ENCODE assay signal across 12 cellular contexts in genomic region chr22:30868663-30869385, GRCh38.
DNase-seq lines count a peak whose midpoint lies in the region; ATAC-seq and TF ChIP-seq lines count a peak whose summit lies in the region.
"Had no signal": no experiment of that assay in that cellular context is flagged by ENCODE, and none has a peak within 500 bp of the region (broad histone marks: within the 10 kb centered on the region; RNA-seq: fewer than 3 reads in every experiment).

No MANE protein-coding gene starts in this region.

- ATAC-seq in HG03432 (IDR thresholded peaks at IDR 0.05; ENCODE audit: unreplicated experiment) (no peak), GM21717 (IDR thresholded peaks at IDR 0.05; ENCODE audit: unreplicated experiment) (no peak)
- ATAC-seq: naive thymus-derived CD8-positive, alpha-beta T cell had no signal

- TF ChIP-seq CTCF in choroid plexus epithelial cell (conservative IDR thresholded peaks at IDR 0.05; ENCODE audit: low read depth, low read length): no peak
- no peak for TF ChIP-seq CTCF in WERI-Rb-1 (IDR thresholded peaks at IDR 0.05; ENCODE audit: low read depth, low read length)

- no peaks in the 10 kb centered on the region for H3K27me3 ChIP-seq in WERI-Rb-1 (ENCODE audit: insufficient read depth, low read depth, severe bottlenecking)
- H3K27me3 ChIP-seq: testis had no signal

- H3K9me3 ChIP-seq in KOPT-K1 (ENCODE audit: insufficient read depth, low read length, poor library complexity, severe bottlenecking) (no peaks in the 10 kb centered on the region), WERI-Rb-1 (ENCODE audit: severe bottlenecking) (no peaks in the 10 kb centered on the region)
- H3K9me3 ChIP-seq: Caco-2, testis had no signal

- DNase-seq in COR-L47 (lab: John Stamatoyannopoulos, UW) (peak; percentile 62), choroid plexus epithelial cell (ENCODE audit: low read depth) (peak; percentile 53), myocyte (ENCODE audit: low read depth) (peak; percentile 76), WERI-Rb-1 (no peak), cortex of kidney (lab: John Stamatoyannopoulos, UW) (no peak)
- DNase-seq: stimulated activated CD4-positive, alpha-beta T cell treated with anti-CD3 and anti-CD28 coated beads, Interleukin-2, amount 100 ng/mL, for 48 hours; testis had no signal

- H3K4me3 ChIP-seq in choroid plexus epithelial cell (ENCODE audit: low read depth, low read length) (no peak overlapping the region), WERI-Rb-1 (ENCODE audit: low read depth, low read length) (no peak overlapping the region)
- H3K4me3 ChIP-seq: testis had no signal

- H3K36me3 ChIP-seq in KOPT-K1 (ENCODE audit: insufficient read depth, low read length) (no peaks in the 10 kb centered on the region), WERI-Rb-1 (no peaks in the 10 kb centered on the region; the same call in 1 of the 2 replicates)

- H3K27ac ChIP-seq in KOPT-K1 (ENCODE audit: low read depth, low read length, poor library complexity, severe bottlenecking): peak overlapping the region; percentile 79
- H3K27ac ChIP-seq in WERI-Rb-1: no peak overlapping the region
- H3K27ac ChIP-seq: testis had no signal

Comparison
In these comparisons a context has a peak if more than half of its experiments do, and no peak if none do; other contexts are left out.
1. DNase-seq: peak in COR-L47 (single experiment), choroid plexus epithelial cell (single experiment) and myocyte (single experiment); none in WERI-Rb-1 (single experiment) and cortex of kidney (single experiment).